3 cellular contexts compared by ENCODE assay signal in the genomic region with DNA sequence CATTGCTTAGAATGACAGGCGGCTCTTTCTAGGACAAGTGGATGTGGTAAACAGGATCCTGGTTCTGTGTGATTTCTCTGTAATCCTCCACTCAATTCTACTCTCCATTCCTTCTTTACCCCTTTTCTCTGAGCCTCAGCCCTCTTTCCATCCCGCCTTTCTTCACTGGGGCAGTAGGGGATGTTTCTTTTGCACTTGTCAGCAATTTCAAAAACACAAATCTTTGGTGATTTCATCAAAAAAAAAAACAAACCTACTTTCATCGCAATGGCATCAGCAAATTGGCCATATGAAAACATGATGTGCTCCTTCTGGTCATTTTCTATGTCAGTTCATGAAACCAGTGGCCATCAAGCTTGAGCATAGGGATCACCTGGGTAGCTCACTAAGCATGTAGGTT.
TF ChIP-seq lines count a peak whose summit lies in the region.

No MANE protein-coding gene starts in this region.

TF ChIP-seq in IMR-90, 13 proteins besides CTCF, POLR2A, EP300 and RAD21:
- no peak for TF ChIP-seq CHD1 (IDR thresholded peaks at IDR 0.05; ENCODE audit: low read depth, low read length)
- TF ChIP-seq CEBPB (IDR thresholded peaks at IDR 0.05; ENCODE audit: low read depth, low read length) = no peak
- TF ChIP-seq RCOR1 (IDR thresholded peaks at IDR 0.05; ENCODE audit: insufficient replicate concordance, low read length) = no peak
- no peak for TF ChIP-seq MAZ (IDR thresholded peaks at IDR 0.05; ENCODE audit: borderline replicate concordance, low read depth, low read length)
- TF ChIP-seq FOS (IDR thresholded peaks at IDR 0.05; ENCODE audit: low read depth, low read length) = no peak
- no peak for TF ChIP-seq NFE2L2 (IDR thresholded peaks at IDR 0.05; ENCODE audit: low read depth, low read length)
- TF ChIP-seq MAFK (IDR thresholded peaks at IDR 0.05; ENCODE audit: low read depth, low read length) = peak; percentile 69

TF ChIP-seq in K562, 482 proteins besides CTCF, POLR2A, EP300 and RAD21:
- TF ChIP-seq, protein P1, sequence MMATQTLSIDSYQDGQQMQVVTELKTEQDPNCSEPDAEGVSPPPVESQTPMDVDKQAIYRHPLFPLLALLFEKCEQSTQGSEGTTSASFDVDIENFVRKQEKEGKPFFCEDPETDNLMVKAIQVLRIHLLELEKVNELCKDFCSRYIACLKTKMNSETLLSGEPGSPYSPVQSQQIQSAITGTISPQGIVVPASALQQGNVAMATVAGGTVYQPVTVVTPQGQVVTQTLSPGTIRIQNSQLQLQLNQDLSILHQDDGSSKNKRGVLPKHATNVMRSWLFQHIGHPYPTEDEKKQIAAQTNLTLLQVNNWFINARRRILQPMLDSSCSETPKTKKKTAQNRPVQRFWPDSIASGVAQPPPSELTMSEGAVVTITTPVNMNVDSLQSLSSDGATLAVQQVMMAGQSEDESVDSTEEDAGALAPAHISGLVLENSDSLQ (IDR thresholded peaks at IDR 0.05) = no peak
- peak; percentile 75 for TF ChIP-seq ZNF316 (IDR thresholded peaks at IDR 0.05)
- TF ChIP-seq ZNF75A (CRISPR knock-in tag; IDR thresholded peaks at IDR 0.05) = no peak
- no peak for TF ChIP-seq ZNF699 (CRISPR knock-in tag; IDR thresholded peaks at IDR 0.05; ENCODE audit: insufficient replicate concordance)
- TF ChIP-seq MAFG (tag; conservative IDR thresholded peaks at IDR 0.05) = peak; percentile 27; the same call in 1 of the 2 replicates
- peak; percentile 24; the same call in 1 of the 2 replicates for TF ChIP-seq MAFK (IDR thresholded peaks at IDR 0.05; ENCODE audit: low read length)
- peak; percentile 43 for TF ChIP-seq MAFF (IDR thresholded peaks at IDR 0.05; ENCODE audit: low read length)
- no peak for TF ChIP-seq HNRNPH1 (optimal IDR thresholded peaks at IDR 0.05; ENCODE audit: low read depth, low read length)
- TF ChIP-seq, protein P2, sequence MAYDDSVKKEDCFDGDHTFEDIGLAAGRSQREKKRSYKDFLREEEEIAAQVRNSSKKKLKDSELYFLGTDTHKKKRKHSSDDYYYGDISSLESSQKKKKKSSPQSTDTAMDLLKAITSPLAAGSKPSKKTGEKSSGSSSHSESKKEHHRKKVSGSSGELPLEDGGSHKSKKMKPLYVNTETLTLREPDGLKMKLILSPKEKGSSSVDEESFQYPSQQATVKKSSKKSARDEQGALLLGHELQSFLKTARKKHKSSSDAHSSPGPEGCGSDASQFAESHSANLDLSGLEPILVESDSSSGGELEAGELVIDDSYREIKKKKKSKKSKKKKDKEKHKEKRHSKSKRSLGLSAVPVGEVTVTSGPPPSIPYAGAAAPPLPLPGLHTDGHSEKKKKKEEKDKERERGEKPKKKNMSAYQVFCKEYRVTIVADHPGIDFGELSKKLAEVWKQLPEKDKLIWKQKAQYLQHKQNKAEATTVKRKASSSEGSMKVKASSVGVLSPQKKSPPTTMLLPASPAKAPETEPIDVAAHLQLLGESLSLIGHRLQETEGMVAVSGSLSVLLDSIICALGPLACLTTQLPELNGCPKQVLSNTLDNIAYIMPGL (CRISPR knock-in tag; IDR thresholded peaks at IDR 0.05) = no peak
TF ChIP-seq in K562: peak in this region for 4.

TF ChIP-seq in WTC11, 78 proteins besides CTCF, POLR2A, EP300 and RAD21:
- TF ChIP-seq, protein P3, sequence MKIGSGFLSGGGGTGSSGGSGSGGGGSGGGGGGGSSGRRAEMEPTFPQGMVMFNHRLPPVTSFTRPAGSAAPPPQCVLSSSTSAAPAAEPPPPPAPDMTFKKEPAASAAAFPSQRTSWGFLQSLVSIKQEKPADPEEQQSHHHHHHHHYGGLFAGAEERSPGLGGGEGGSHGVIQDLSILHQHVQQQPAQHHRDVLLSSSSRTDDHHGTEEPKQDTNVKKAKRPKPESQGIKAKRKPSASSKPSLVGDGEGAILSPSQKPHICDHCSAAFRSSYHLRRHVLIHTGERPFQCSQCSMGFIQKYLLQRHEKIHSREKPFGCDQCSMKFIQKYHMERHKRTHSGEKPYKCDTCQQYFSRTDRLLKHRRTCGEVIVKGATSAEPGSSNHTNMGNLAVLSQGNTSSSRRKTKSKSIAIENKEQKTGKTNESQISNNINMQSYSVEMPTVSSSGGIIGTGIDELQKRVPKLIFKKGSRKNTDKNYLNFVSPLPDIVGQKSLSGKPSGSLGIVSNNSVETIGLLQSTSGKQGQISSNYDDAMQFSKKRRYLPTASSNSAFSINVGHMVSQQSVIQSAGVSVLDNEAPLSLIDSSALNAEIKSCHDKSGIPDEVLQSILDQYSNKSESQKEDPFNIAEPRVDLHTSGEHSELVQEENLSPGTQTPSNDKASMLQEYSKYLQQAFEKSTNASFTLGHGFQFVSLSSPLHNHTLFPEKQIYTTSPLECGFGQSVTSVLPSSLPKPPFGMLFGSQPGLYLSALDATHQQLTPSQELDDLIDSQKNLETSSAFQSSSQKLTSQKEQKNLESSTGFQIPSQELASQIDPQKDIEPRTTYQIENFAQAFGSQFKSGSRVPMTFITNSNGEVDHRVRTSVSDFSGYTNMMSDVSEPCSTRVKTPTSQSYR (CRISPR knock-in tag; IDR thresholded peaks at IDR 0.05) = no peak
- TF ChIP-seq, protein P4, sequence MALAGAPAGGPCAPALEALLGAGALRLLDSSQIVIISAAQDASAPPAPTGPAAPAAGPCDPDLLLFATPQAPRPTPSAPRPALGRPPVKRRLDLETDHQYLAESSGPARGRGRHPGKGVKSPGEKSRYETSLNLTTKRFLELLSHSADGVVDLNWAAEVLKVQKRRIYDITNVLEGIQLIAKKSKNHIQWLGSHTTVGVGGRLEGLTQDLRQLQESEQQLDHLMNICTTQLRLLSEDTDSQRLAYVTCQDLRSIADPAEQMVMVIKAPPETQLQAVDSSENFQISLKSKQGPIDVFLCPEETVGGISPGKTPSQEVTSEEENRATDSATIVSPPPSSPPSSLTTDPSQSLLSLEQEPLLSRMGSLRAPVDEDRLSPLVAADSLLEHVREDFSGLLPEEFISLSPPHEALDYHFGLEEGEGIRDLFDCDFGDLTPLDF (CRISPR knock-in tag; IDR thresholded peaks at IDR 0.05) = no peak
- TF ChIP-seq ZNF671 (CRISPR knock-in tag; IDR thresholded peaks at IDR 0.05) (no peak), IRF2 (CRISPR knock-in tag; IDR thresholded peaks at IDR 0.05; ENCODE audit: borderline replicate concordance, low read depth) (no peak)
